ENCODE assay signal across 10 cellular contexts in the genomic region with DNA sequence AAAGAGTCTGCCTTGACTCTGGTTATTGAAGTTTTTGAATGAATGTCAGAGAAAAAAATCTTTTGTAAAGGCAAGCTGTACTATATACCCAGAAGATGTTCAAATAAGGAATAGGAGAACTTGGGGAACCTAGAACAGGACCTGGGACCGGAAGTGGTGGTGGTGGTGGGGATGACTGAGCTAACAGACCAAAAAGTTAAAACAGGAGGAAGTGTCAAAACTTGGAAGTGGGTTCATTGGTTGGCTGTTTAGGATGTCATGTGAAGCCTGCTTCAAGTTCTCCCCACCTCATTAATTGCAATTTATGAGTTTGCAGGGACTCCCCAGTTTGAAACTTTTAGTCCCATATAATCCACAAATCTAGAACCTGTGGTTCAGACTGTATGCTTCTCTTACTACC. TPM values are rescaled to one million over a fixed set of nuclear protein-coding genes. Genes with fewer than 3 reads are reported as not detected.
DNase-seq lines count a peak whose midpoint lies in the region; ATAC-seq and TF ChIP-seq lines count a peak whose summit lies in the region.
"Had no signal": no experiment of that assay in that cellular context is flagged by ENCODE, and none has a peak within 500 bp of the region (broad histone marks: within the 10 kb centered on the region; RNA-seq: fewer than 3 reads in every experiment).

No MANE protein-coding gene starts in this region.

- peak; percentile 71 for DNase-seq in KG1 (lab: John Stamatoyannopoulos, UW)
- peak; percentile 20 for DNase-seq in activated T-helper 1 cell treated with anti-CD3 and anti-CD28 coated beads, Interleukin-12 subunit alpha, Interleukin-12 subunit beta, Interleukin-2, Interleukin-4 antibody, amounts not matched to agents 30 ng/mL and 10 ng/mL and 1 ng/mL, durations not matched to agents 14 hours and 24 hours and 36 hours (ENCODE audit: low spot score)
- DNase-seq in mesenteric fat pad (ENCODE audit: low spot score) = no peak
- DNase-seq in iPS-NIHi7 (ENCODE audit: extremely low spot score) = no peak
- no peak for DNase-seq in islet precursor cell
- DNase-seq: foreskin melanocyte, occipital lobe had no signal

- H3K36me3 Mint-ChIP-seq in activated T-helper 1 cell treated with anti-CD3 and anti-CD28 coated beads, Interleukin-12 subunit alpha, Interleukin-12 subunit beta, Interleukin-2, Interleukin-4 antibody, amounts not matched to agents 30 ng/mL and 10 ng/mL and 1 ng/mL, durations not matched to agents 14 hours and 24 hours and 36 hours (ENCODE audit: low read depth) = peaks cover 49% of the 10 kb centered on the region

- H3K4me3 ChIP-seq in neutrophil (ENCODE audit: low read depth in 1 of 2, low read length in 1 of 2) = peak overlapping the region; percentile 52 to 56

- peaks cover 15% of the 10 kb centered on the region for H3K9me3 Mint-ChIP-seq in activated T-helper 1 cell treated with anti-CD3 and anti-CD28 coated beads, Interleukin-12 subunit alpha, Interleukin-12 subunit beta, Interleukin-2, Interleukin-4 antibody, amounts not matched to agents 30 ng/mL and 10 ng/mL and 1 ng/mL, durations not matched to agents 14 hours and 24 hours and 36 hours

- intact Hi-C loops in activated T-helper 1 cell treated with anti-CD3 and anti-CD28 coated beads, Interleukin-12 subunit alpha, Interleukin-12 subunit beta, Interleukin-2, Interleukin-4 antibody, amounts not matched to agents 30 ng/mL and 10 ng/mL and 1 ng/mL, durations not matched to agents 14 hours and 24 hours and 36 hours (cut with micrococcal nuclease) = loop anchor here (2.0 to 10.0 kb wide), 3 partner anchors 26 to 770 kb away; partner anchors contain the start of gene PLXNC1

- peak; percentile 34 for ATAC-seq in GM19328 (IDR thresholded peaks at IDR 0.05; ENCODE audit: unreplicated experiment)
- no peak for ATAC-seq in HG02642 (IDR thresholded peaks at IDR 0.05; ENCODE audit: poor library complexity, unreplicated experiment)

- H3K27ac ChIP-seq in neutrophil = peak overlapping the region; percentile 99

- no peak for TF ChIP-seq CTCF in neutrophil (IDR thresholded peaks at IDR 0.05)

- peak overlapping the region; percentile 75 for H3K27ac Mint-ChIP-seq in activated T-helper 1 cell treated with anti-CD3 and anti-CD28 coated beads, Interleukin-12 subunit alpha, Interleukin-12 subunit beta, Interleukin-2, Interleukin-4 antibody, amounts not matched to agents 30 ng/mL and 10 ng/mL and 1 ng/mL, durations not matched to agents 14 hours and 24 hours and 36 hours

- no peaks in the 10 kb centered on the region for H3K9me3 ChIP-seq in neutrophil

- no peaks in the 10 kb centered on the region for H3K27me3 ChIP-seq in neutrophil

- H3K4me1 Mint-ChIP-seq in activated T-helper 1 cell treated with anti-CD3 and anti-CD28 coated beads, Interleukin-12 subunit alpha, Interleukin-12 subunit beta, Interleukin-2, Interleukin-4 antibody, amounts not matched to agents 30 ng/mL and 10 ng/mL and 1 ng/mL, durations not matched to agents 14 hours and 24 hours and 36 hours (ENCODE audit: low read depth) = peaks cover 50% of the 10 kb centered on the region

- H3K4me3 Mint-ChIP-seq in activated T-helper 1 cell treated with anti-CD3 and anti-CD28 coated beads, Interleukin-12 subunit alpha, Interleukin-12 subunit beta, Interleukin-2, Interleukin-4 antibody, amounts not matched to agents 30 ng/mL and 10 ng/mL and 1 ng/mL, durations not matched to agents 14 hours and 24 hours and 36 hours = peak overlapping the region; percentile 63

- peaks cover 91% of the 10 kb centered on the region in 2 experiments for H3K4me1 ChIP-seq in neutrophil (ENCODE audit: control insufficient read depth in 1 of 2, insufficient read depth in 1 of 2, low read depth in 1 of 2, low read length in 1 of 2)

- peaks cover 24% of the 10 kb centered on the region for H3K36me3 ChIP-seq in neutrophil

- H3K27me3 Mint-ChIP-seq in activated T-helper 1 cell treated with anti-CD3 and anti-CD28 coated beads, Interleukin-12 subunit alpha, Interleukin-12 subunit beta, Interleukin-2, Interleukin-4 antibody, amounts not matched to agents 30 ng/mL and 10 ng/mL and 1 ng/mL, durations not matched to agents 14 hours and 24 hours and 36 hours (ENCODE audit: insufficient read depth) = no peaks in the 10 kb centered on the region

RNA-seq across cellular contexts. Expression of gene PLXNC1, which starts 26.2 kb away (rescaled TPM):
- total RNA-seq in activated T-helper 1 cell treated with anti-CD3 and anti-CD28 coated beads, Interleukin-12 subunit alpha, Interleukin-12 subunit beta, Interleukin-2, Interleukin-4 antibody, amounts not matched to agents 30 ng/mL and 10 ng/mL and 1 ng/mL, durations not matched to agents 14 hours and 24 hours and 36 hours = 18.8 and 22.7 TPM in 2 replicates
- 8.9 TPM for total RNA-seq in mesenteric fat pad

Comparison
In these comparisons a context has a peak if more than half of its experiments do, and no peak if none do; other contexts are left out.
1. DNase-seq: peak in KG1 (single experiment) and activated T-helper 1 cell treated with anti-CD3 and anti-CD28 coated beads, Interleukin-12 subunit alpha, Interleukin-12 subunit beta, Interleukin-2, Interleukin-4 antibody, amounts not matched to agents 30 ng/mL and 10 ng/mL and 1 ng/mL, durations not matched to agents 14 hours and 24 hours and 36 hours (single experiment); none in mesenteric fat pad (single experiment), iPS-NIHi7 (single experiment) and islet precursor cell (single experiment).